Comparison of ENCODE assay signal across 33 cellular contexts in the genomic region with DNA sequence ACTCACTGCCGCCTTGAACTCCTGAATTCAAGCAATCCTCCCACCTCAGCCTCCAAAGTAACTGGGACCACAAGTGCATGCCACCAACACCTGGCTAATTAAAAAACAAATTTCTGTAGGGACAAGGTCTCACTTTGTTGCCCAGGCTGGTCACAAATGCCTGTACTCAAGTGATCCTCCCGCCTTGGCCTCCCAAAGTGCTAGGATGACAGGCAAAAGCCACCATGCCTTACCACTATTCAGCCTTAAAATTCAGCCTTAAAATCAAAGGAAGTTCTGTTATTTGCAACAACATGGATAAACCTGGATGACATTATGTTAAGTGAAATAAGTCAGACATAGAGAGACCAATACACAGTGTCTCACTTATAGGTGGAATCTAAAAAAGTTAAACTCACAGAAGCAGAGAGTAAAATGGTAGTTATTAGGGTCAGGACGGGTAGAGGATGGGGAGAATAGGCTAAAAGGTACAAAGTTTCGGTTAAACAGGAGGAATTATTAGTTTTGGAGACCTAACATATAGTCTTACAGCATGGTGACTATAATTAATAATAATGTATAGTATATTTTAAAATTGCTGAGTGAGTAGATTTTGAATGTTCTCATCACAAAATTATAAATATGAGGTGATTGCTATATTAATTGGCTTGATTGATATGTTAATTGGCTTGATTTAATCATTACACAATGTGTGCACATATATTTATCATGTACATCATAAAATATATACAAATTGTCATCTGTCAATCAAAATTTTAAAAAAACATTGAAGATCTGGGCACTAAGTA. TPM values are rescaled to one million over a fixed set of nuclear protein-coding genes. Genes with fewer than 3 reads are reported as not detected.
"Had no signal": no experiment of that assay in that cellular context is flagged by ENCODE, and none has a peak within 500 bp of the region (broad histone marks: within the 10 kb centered on the region; RNA-seq: fewer than 3 reads in every experiment).

No MANE protein-coding gene starts in this region.

- H3K4me1 ChIP-seq: parathyroid adenoma, psoas muscle, spleen, suprapubic skin, testis, tibial artery, transverse colon, upper lobe of right lung, uterus had no signal

- H3K27ac ChIP-seq: neural progenitor cell, ovary, parathyroid adenoma, psoas muscle, skin epidermis, spleen, suprapubic skin, testis, tibial artery, transverse colon, upper lobe of right lung, uterus had no signal

- H3K27me3 ChIP-seq: ovary, suprapubic skin, testis, tibial artery, upper lobe of right lung, uterus had no signal

- H3K4me2 ChIP-seq: neural progenitor cell, smooth muscle cell had no signal

- H3K9me3 ChIP-seq: ovary, psoas muscle, spleen, suprapubic skin, testis, tibial artery, transverse colon, upper lobe of right lung, uterus had no signal

- ATAC-seq: natural killer cell; psoas muscle; right cardiac atrium; sciatic nerve; stimulated activated memory B cell treated with anti-CD40 and anti-IgM and Interleukin-4, amounts not matched to agents 10 μg/mL and 1 μg/mL and 100 μg/mL, for 72 hours; stimulated activated naive CD8-positive, alpha-beta T cell treated with anti-CD3 and anti-CD28 coated beads, Interleukin-15, amount 100 ng/mL, for 72 hours; stimulated activated naive CD8-positive, alpha-beta T cell treated with anti-CD3 and anti-CD28 coated beads, Interleukin-15, Interleukin-2, amounts not matched to agents 100 U/mL and 50 U/mL, for 24 hours; upper lobe of right lung had no signal

- H2AFZ ChIP-seq: neural progenitor cell, parathyroid adenoma had no signal

- H3K9ac ChIP-seq: neural progenitor cell, parathyroid adenoma had no signal

- H3K4me3 ChIP-seq: neural progenitor cell, ovary, psoas muscle, skin epidermis, smooth muscle cell, spleen, suprapubic skin, testis, tibial artery, transverse colon, upper lobe of right lung, uterus had no signal

- DNase-seq: natural killer cell; occipital lobe; ovary; posterior cingulate gyrus; psoas muscle; right cardiac atrium; spleen; stimulated activated CD4-positive, alpha-beta T cell treated with anti-CD3 and anti-CD28 coated beads, Interleukin-12 subunit alpha, Interleukin-12 subunit beta, amount 100 ng/mL, for 4 hours; stimulated activated CD4-positive, alpha-beta T cell treated with anti-CD3 and anti-CD28 coated beads, Interleukin-1b, Interleukin-23, amount 100 ng/mL, for 48 hours; stimulated activated CD4-positive, alpha-beta T cell treated with anti-CD3 and anti-CD28 coated beads, Interleukin-4, amount 100 ng/mL, for 1 hour; stimulated activated CD4-positive, alpha-beta T cell treated with anti-CD3 and anti-CD28 coated beads, Interleukin-4, amount 100 ng/mL, for 4 hours; stimulated activated CD8-positive, alpha-beta memory T cell treated with anti-CD3 and anti-CD28 coated beads, Interleukin-4, amount 100 ng/mL, for 48 hours; stimulated activated naive CD4-positive, alpha-beta T cell; stimulated activated naive CD8-positive, alpha-beta T cell treated with anti-CD3 and anti-CD28 coated beads, Interleukin-15, amount 100 ng/mL, for 72 hours; stimulated activated naive CD8-positive, alpha-beta T cell treated with anti-CD3 and anti-CD28 coated beads, Interleukin-15, Interleukin-2, amounts not matched to agents 100 U/mL and 50 U/mL, for 24 hours; substantia nigra; testis; tibial artery; transverse colon; upper lobe of right lung; uterus had no signal

- H3K36me3 ChIP-seq: neural progenitor cell, ovary, spleen, suprapubic skin, tibial artery, transverse colon, upper lobe of right lung, uterus had no signal

- H3K79me2 ChIP-seq: parathyroid adenoma had no signal

RNA-seq across cellular contexts. Expression of a gene that starts 6.2 kb away (rescaled TPM):
- total RNA-seq: natural killer cell, occipital lobe, osteoblast, progenitor cell of endocrine pancreas, psoas muscle, renal cortical epithelial cell, right cardiac atrium, sciatic nerve, smooth muscle cell, suprapubic skin, transverse colon, upper lobe of right lung, urinary bladder, uterus had no signal
- polyA plus RNA-seq: neural cell, psoas muscle, right cardiac atrium, spleen, urinary bladder had no signal

RNA-seq across cellular contexts. Expression of a gene that starts 32.7 kb away (rescaled TPM):
- total RNA-seq: natural killer cell, occipital lobe, progenitor cell of endocrine pancreas, psoas muscle, right cardiac atrium, smooth muscle cell, suprapubic skin, upper lobe of right lung, urinary bladder had no signal
- polyA plus RNA-seq: neural cell, smooth muscle cell, urinary bladder had no signal
